In the genomic region with DNA sequence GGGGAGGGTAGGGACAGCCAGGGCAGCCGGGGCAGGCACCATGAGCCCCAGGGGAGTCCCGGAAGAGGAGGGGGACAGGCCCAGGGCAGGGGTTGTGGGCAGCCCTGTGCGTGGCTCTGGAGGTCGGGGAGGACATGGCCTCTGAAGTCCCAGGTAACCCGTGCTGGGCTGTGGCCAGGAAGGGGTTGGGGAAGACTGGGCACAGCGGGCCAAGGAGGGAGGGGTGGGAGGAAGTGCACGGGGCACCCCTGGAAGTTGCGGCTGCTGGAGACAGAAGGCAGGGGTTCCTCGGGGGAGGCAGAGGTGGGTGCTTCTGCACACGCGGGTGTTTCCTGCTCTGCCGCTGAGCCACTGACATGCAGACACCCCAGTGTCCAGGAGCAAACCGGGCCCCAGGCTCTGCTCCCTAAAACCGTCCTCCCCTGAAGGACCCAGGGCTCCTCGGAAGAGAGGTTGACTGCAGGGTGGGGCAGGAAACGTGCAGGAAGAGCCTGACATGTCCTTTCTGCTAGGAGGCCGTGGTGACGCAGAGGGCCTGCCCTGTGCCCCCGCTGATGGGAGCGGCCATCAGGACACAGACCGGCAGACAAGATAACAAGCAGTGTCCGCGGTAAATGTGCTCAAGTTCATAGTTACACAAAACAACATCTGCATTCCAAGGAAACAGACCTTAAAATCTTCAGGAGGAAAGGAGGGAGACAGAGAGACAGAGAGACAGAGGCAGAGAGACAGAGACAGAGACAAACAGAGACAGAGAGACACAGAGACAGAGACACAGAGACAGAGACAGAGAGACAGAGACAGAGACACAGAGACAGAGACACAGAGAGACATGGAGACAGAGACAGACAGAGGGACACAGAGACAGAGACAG, we compare ENCODE assay signal across 10 cellular contexts. TPM values are rescaled to one million over a fixed set of nuclear protein-coding genes. Genes with fewer than 3 reads are reported as not detected.
A peak's percentile ranks its signal among the peaks of the same experiment; 100 is the strongest.
DNase-seq lines count a peak whose midpoint lies in the region; ATAC-seq and TF ChIP-seq lines count a peak whose summit lies in the region.
"Had no signal": no experiment of that assay in that cellular context is flagged by ENCODE, and none has a peak within 500 bp of the region (broad histone marks: within the 10 kb centered on the region; RNA-seq: fewer than 3 reads in every experiment).

No MANE protein-coding gene starts in this region.

- H3K9me3 ChIP-seq in lower lobe of right lung, result no peaks in the 10 kb centered on the region
- no peaks in the 10 kb centered on the region for H3K9me3 ChIP-seq in upper lobe of right lung

- H3K4me3 ChIP-seq in lower lobe of right lung, result peak overlapping the region; percentile 23
- no peak overlapping the region for H3K4me3 ChIP-seq in upper lobe of right lung

- H3K4me1 Mint-ChIP-seq in activated naive CD8-positive, alpha-beta T cell treated with anti-CD3 and anti-CD28 coated beads, Interleukin-2, amount 10 ng/mL, durations not matched to agents 7 days and 5 days, result peaks cover 47% of the 10 kb centered on the region
- H3K4me1 Mint-ChIP-seq in Calu3 (ENCODE audit: low read depth, unreplicated experiment), result peaks cover 24% of the 10 kb centered on the region

- DNase-seq in activated CD8-positive, alpha-beta memory T cell treated with anti-CD3 and anti-CD28 coated beads for 24 hours, result peak; percentile 79
- no peak for DNase-seq in activated CD8-positive, alpha-beta memory T cell treated with anti-CD3 and anti-CD28 coated beads, Interleukin-2, amount 50 U/mL, for 4 hours
- DNase-seq in activated naive CD8-positive, alpha-beta T cell treated with anti-CD3 and anti-CD28 coated beads, Interleukin-2, amount 10 ng/mL, durations not matched to agents 7 days and 5 days, result peak; percentile 62
- DNase-seq in lower lobe of right lung (peak; percentile 86), upper lobe of right lung (peak; percentile 84), Calu3 (no peak), head of caudate nucleus (no peak), mesenteric fat pad (ENCODE audit: low spot score) (no peak)
- DNase-seq: NCI-H1436 treated with DMSO at 0.1 percent for 48 hours had no signal

- no peaks in the 10 kb centered on the region for H3K9me3 Mint-ChIP-seq in activated naive CD8-positive, alpha-beta T cell treated with anti-CD3 and anti-CD28 coated beads, Interleukin-2, amount 10 ng/mL, durations not matched to agents 7 days and 5 days
- H3K9me3 Mint-ChIP-seq in Calu3 (ENCODE audit: low read depth, unreplicated experiment), result no peaks in the 10 kb centered on the region

- POLR2A ChIA-PET in activated naive CD8-positive, alpha-beta T cell treated with anti-CD3 and anti-CD28 coated beads, Interleukin-2, amount 10 ng/mL, durations not matched to agents 7 days and 5 days (lab: Charles Lee), result no interaction called here

- peak overlapping the region; percentile 89 for H3K27ac Mint-ChIP-seq in activated naive CD8-positive, alpha-beta T cell treated with anti-CD3 and anti-CD28 coated beads, Interleukin-2, amount 10 ng/mL, durations not matched to agents 7 days and 5 days
- no peak overlapping the region for H3K27ac Mint-ChIP-seq in Calu3 (ENCODE audit: unreplicated experiment)

- H3K36me3 ChIP-seq in lower lobe of right lung (no peaks in the 10 kb centered on the region), upper lobe of right lung (no peaks in the 10 kb centered on the region)

- H3K4me1 ChIP-seq in lower lobe of right lung (peaks cover 45% of the 10 kb centered on the region), upper lobe of right lung (peaks cover 21% of the 10 kb centered on the region)

- H3K4me3 Mint-ChIP-seq in activated naive CD8-positive, alpha-beta T cell treated with anti-CD3 and anti-CD28 coated beads, Interleukin-2, amount 10 ng/mL, durations not matched to agents 7 days and 5 days, result peak overlapping the region; percentile 77
- H3K4me3 Mint-ChIP-seq in Calu3 (ENCODE audit: low read depth, unreplicated experiment), result no peak overlapping the region

- H3K27me3 ChIP-seq in lower lobe of right lung (ENCODE audit: low read depth), result no peaks in the 10 kb centered on the region
- H3K27me3 ChIP-seq in upper lobe of right lung, result no peaks in the 10 kb centered on the region

- BruUV-seq in Calu3 (replicated peaks; lab: Mats Ljungman, UMichigan), result no TSS peak

- no peaks in the 10 kb centered on the region for H3K36me3 Mint-ChIP-seq in activated naive CD8-positive, alpha-beta T cell treated with anti-CD3 and anti-CD28 coated beads, Interleukin-2, amount 10 ng/mL, durations not matched to agents 7 days and 5 days
- peaks cover 7% of the 10 kb centered on the region for H3K36me3 Mint-ChIP-seq in Calu3 (ENCODE audit: insufficient read depth, unreplicated experiment)

- peaks cover 23% of the 10 kb centered on the region for H3K27me3 Mint-ChIP-seq in activated naive CD8-positive, alpha-beta T cell treated with anti-CD3 and anti-CD28 coated beads, Interleukin-2, amount 10 ng/mL, durations not matched to agents 7 days and 5 days
- peaks cover 41% of the 10 kb centered on the region for H3K27me3 Mint-ChIP-seq in Calu3 (ENCODE audit: unreplicated experiment)

- H3K27ac ChIP-seq in lower lobe of right lung (peak overlapping the region; percentile 81), upper lobe of right lung (peak overlapping the region; percentile 74)

- ATAC-seq in activated naive CD8-positive, alpha-beta T cell treated with anti-CD3 and anti-CD28 coated beads, Interleukin-2, amount 10 ng/mL, durations not matched to agents 7 days and 5 days (ENCODE audit: low read depth), result peak; percentile 57
- ATAC-seq in lower lobe of right lung (peak; percentile 57 to 66), upper lobe of right lung (peak; percentile 71)

- CTCF ChIA-PET in Calu3 (lab: Charles Lee), result no interaction called here

- no peak for TF ChIP-seq CTCF in lower lobe of right lung (IDR thresholded peaks at IDR 0.05)
- no peak for TF ChIP-seq CTCF in upper lobe of right lung (IDR thresholded peaks at IDR 0.05)
- no peak for TF ChIP-seq CTCF in Calu3 (IDR thresholded peaks at IDR 0.05; ENCODE audit: unreplicated experiment)

- intact Hi-C loops in lower lobe of right lung (cut with DNase I), result no loop called here
- intact Hi-C loops in upper lobe of right lung (cut with DNase I), result no loop called here
- intact Hi-C loops in Calu3 (cut with micrococcal nuclease; ENCODE audit: unreplicated experiment), result no loop called here
- intact Hi-C loops in head of caudate nucleus (cut with DNase I), result no loop called here

RNA-seq across cellular contexts. Expression of a gene that starts 5.7 kb away (rescaled TPM):
- under 1 TPM in 1 of 2 experiments, not detected in 1; 0.67 TPM for total RNA-seq in activated naive CD8-positive, alpha-beta T cell treated with anti-CD3 and anti-CD28 coated beads, Interleukin-2, amount 10 ng/mL, durations not matched to agents 7 days and 5 days
- total RNA-seq in lower lobe of right lung (17.7 TPM), upper lobe of right lung (6.9 TPM), Calu3 (2022) (1.3 and 1.4 TPM in 2 replicates), mesenteric fat pad (0.64 TPM)
- total RNA-seq: temporal lobe had no signal

RNA-seq across cellular contexts. Expression of a gene that starts 8.4 kb away (rescaled TPM):
- 100 to 1,000 TPM; 438 to 453 TPM for total RNA-seq in activated naive CD8-positive, alpha-beta T cell treated with anti-CD3 and anti-CD28 coated beads, Interleukin-2, amount 10 ng/mL, durations not matched to agents 7 days and 5 days
- total RNA-seq in lower lobe of right lung, result 90.4 TPM
- 78.2 TPM for total RNA-seq in upper lobe of right lung
- not detected in 2 replicates for total RNA-seq in Calu3 (2022)
- 46.4 TPM for total RNA-seq in mesenteric fat pad

RNA-seq across cellular contexts. Expression of a gene that starts 9.7 kb away (rescaled TPM):
- total RNA-seq in activated naive CD8-positive, alpha-beta T cell treated with anti-CD3 and anti-CD28 coated beads, Interleukin-2, amount 10 ng/mL, durations not matched to agents 7 days and 5 days, result not detected
- total RNA-seq in lower lobe of right lung (18.5 TPM), upper lobe of right lung (12.5 TPM), Calu3 (2022) (5.8 and 7.1 TPM in 2 replicates), mesenteric fat pad (not detected)
- total RNA-seq: temporal lobe had no signal

RNA-seq across cellular contexts. Expression of a gene that starts 47.2 kb away (rescaled TPM):
- not detected for total RNA-seq in activated naive CD8-positive, alpha-beta T cell treated with anti-CD3 and anti-CD28 coated beads, Interleukin-2, amount 10 ng/mL, durations not matched to agents 7 days and 5 days
- not detected for total RNA-seq in lower lobe of right lung
- total RNA-seq in upper lobe of right lung, result not detected
- not detected in 2 replicates for total RNA-seq in Calu3 (2022)
- total RNA-seq in mesenteric fat pad, result not detected
- total RNA-seq: temporal lobe had no signal

Comparison
In these comparisons a context has a peak if more than half of its experiments do, and no peak if none do; other contexts are left out.
1. DNase-seq: peak in activated CD8-positive, alpha-beta memory T cell treated with anti-CD3 and anti-CD28 coated beads for 24 hours (single experiment), activated naive CD8-positive, alpha-beta T cell treated with anti-CD3 and anti-CD28 coated beads, Interleukin-2, amount 10 ng/mL, durations not matched to agents 7 days and 5 days (single experiment), lower lobe of right lung (single experiment) and upper lobe of right lung (single experiment); none in activated CD8-positive, alpha-beta memory T cell treated with anti-CD3 and anti-CD28 coated beads, Interleukin-2, amount 50 U/mL, for 4 hours (single experiment), Calu3 (single experiment), head of caudate nucleus (0 of 42) and mesenteric fat pad (single experiment).
2. RNA of a gene that starts 8.4 kb away (total RNA-seq): 438 to 453 TPM in activated naive CD8-positive, alpha-beta T cell treated with anti-CD3 and anti-CD28 coated beads, Interleukin-2, amount 10 ng/mL, durations not matched to agents 7 days and 5 days, 90.4 TPM in lower lobe of right lung (single experiment), 78.2 TPM in upper lobe of right lung (single experiment) and 46.4 TPM in mesenteric fat pad (single experiment); not detected in Calu3; every median in the first group is over 10 times any median in the second.
3. Peak in every context shown above with its lines, with median percentiles within 50 percentile points of each other: ATAC-seq.